In the genomic region with DNA sequence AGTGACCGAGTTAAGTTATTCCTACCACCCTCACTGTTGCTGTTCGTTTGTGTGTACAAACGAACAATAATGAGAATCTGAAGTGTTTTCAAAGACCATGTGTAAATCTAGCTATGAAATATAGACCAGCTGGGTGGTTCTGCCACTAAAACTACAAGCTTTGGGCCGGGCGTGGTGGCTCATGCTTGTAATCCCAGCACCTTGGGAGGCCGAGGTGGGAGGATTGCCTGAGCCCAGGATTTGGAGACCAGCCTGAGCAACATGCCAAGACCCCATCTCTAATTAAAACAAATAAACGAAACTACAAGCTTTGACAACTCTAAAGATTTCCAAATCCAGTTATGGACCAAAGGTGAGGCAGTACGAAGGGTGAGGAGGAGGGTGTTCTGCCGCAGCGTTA, we compare ENCODE assay signal across 9 cellular contexts. TPM values are rescaled to one million over a fixed set of nuclear protein-coding genes. Genes with fewer than 3 reads are reported as not detected.
A peak's percentile ranks its signal among the peaks of the same experiment; 100 is the strongest.
DNase-seq lines count a peak whose midpoint lies in the region; ATAC-seq and TF ChIP-seq lines count a peak whose summit lies in the region.
"Had no signal": no experiment of that assay in that cellular context is flagged by ENCODE, and none has a peak within 500 bp of the region (broad histone marks: within the 10 kb centered on the region; RNA-seq: fewer than 3 reads in every experiment).

No MANE protein-coding gene starts in this region.

- H3K4me3 ChIP-seq in BLaER1 treated with 17β-estradiol and CSF1 and Interleukin-3, amounts not matched to agents 10 nM and 100 nM, result peak overlapping the region; percentile 77 to 97 (median 92)
- H3K4me3 ChIP-seq in LNCaP clone FGC (ENCODE audit: low read depth, low read length) (peak overlapping the region; percentile 99), duodenal mucosa (ENCODE audit: low read depth in 1 of 2, low read length in 2 of 2) (peak overlapping the region; percentile 80 to 94), neural progenitor cell (peak overlapping the region; percentile 98)

- no peaks in the 10 kb centered on the region for H3K27me3 Mint-ChIP-seq in neural progenitor cell (ENCODE audit: insufficient read depth, low read depth)
- no peaks in the 10 kb centered on the region for H3K27me3 Mint-ChIP-seq in nephron progenitor cell (ENCODE audit: low read depth, poor library complexity)

- no peaks in the 10 kb centered on the region for H3K27me3 ChIP-seq in BLaER1 treated with 17β-estradiol and CSF1 and Interleukin-3, amounts not matched to agents 10 nM and 100 nM
- H3K27me3 ChIP-seq in duodenal mucosa (ENCODE audit: control insufficient read depth in 1 of 2, insufficient read depth in 2 of 2, low read length in 2 of 2), result no peaks in the 10 kb centered on the region
- no peaks in the 10 kb centered on the region for H3K27me3 ChIP-seq in neural progenitor cell

- no peak for TF ChIP-seq CTCF in LNCaP clone FGC (IDR thresholded peaks at IDR 0.05; ENCODE audit: control insufficient read depth, extremely low read depth, insufficient read depth)
- no peak for TF ChIP-seq CTCF in neural progenitor cell (IDR thresholded peaks at IDR 0.05)
- no peak for TF ChIP-seq CTCF in nephron progenitor cell (IDR thresholded peaks at IDR 0.05)

- H3K4me2 ChIP-seq in BLaER1 treated with 17β-estradiol and CSF1 and Interleukin-3, amounts not matched to agents 10 nM and 100 nM, result peak overlapping the region; percentile 83 to 99 (median 92)
- peak overlapping the region; percentile 72 for H3K4me2 ChIP-seq in neural progenitor cell

- peak overlapping the region; percentile 86 to 94 (median 91); a peak in 20 of 22 replicates for H3K9ac ChIP-seq in BLaER1 treated with 17β-estradiol and CSF1 and Interleukin-3, amounts not matched to agents 10 nM and 100 nM
- peak overlapping the region in 1 of 2 donors; percentile 97 for H3K9ac ChIP-seq in duodenal mucosa (ENCODE audit: low read depth in 1 of 2, low read length in 2 of 2)
- peak overlapping the region; percentile 78 for H3K9ac ChIP-seq in neural progenitor cell

- H3K9me3 ChIP-seq in BLaER1 treated with 17β-estradiol and CSF1 and Interleukin-3, amounts not matched to agents 10 nM and 100 nM (replicated peaks in 1 of 11), result no peaks in the 10 kb centered on the region
- no peaks in the 10 kb centered on the region for H3K9me3 ChIP-seq in duodenal mucosa (ENCODE audit: control insufficient read depth in 1 of 2, low read length in 2 of 2)
- H3K9me3 ChIP-seq in neural progenitor cell (ENCODE audit: low read depth), result no peaks in the 10 kb centered on the region

- H3K27ac ChIP-seq in BLaER1 treated with 17β-estradiol and CSF1 and Interleukin-3, amounts not matched to agents 10 nM and 100 nM, result peak overlapping the region in 9 of 11 experiments; percentile 81 to 91 (median 88); a peak in 12 of 22 replicates
- H3K27ac ChIP-seq in duodenal mucosa (ENCODE audit: low read depth, low read length) (no peak overlapping the region), neural progenitor cell (no peak overlapping the region)

- H3K36me3 ChIP-seq in BLaER1 treated with 17β-estradiol and CSF1 and Interleukin-3, amounts not matched to agents 10 nM and 100 nM, result peaks cover 47 to 62% (median 52%) of the 10 kb centered on the region in 11 experiments
- H3K36me3 ChIP-seq in duodenal mucosa (ENCODE audit: control insufficient read depth in 1 of 2, insufficient read depth in 2 of 2, low read length in 2 of 2), result peaks cover 17 to 37% of the 10 kb centered on the region in 2 donors
- H3K36me3 ChIP-seq in neural progenitor cell, result peaks cover 6% of the 10 kb centered on the region

- H4K20me1 ChIP-seq in BLaER1 treated with 17β-estradiol and CSF1 and Interleukin-3, amounts not matched to agents 10 nM and 100 nM, result peaks cover 0 to 35% (median 6%) of the 10 kb centered on the region in 11 experiments; a peak in 15 of 22 replicates
- no peaks in the 10 kb centered on the region for H4K20me1 ChIP-seq in neural progenitor cell (ENCODE audit: low read depth)

- peaks cover 14% of the 10 kb centered on the region for H3F3A ChIP-seq in neural progenitor cell (ENCODE audit: low read depth)

- no peak overlapping the region for H2AFZ ChIP-seq in neural progenitor cell (replicated peaks)

- no peak for ATAC-seq in GM21529 (IDR thresholded peaks at IDR 0.05; ENCODE audit: unreplicated experiment)
- ATAC-seq in GM18520 (IDR thresholded peaks at IDR 0.05; ENCODE audit: unreplicated experiment), result no peak

- H3K27ac Mint-ChIP-seq in neural progenitor cell (no peak overlapping the region), nephron progenitor cell (no peak overlapping the region)

- H3K4me1 ChIP-seq in BLaER1 treated with 17β-estradiol and CSF1 and Interleukin-3, amounts not matched to agents 10 nM and 100 nM, result peaks cover 22 to 40% (median 36%) of the 10 kb centered on the region in 10 experiments
- H3K4me1 ChIP-seq in duodenal mucosa (ENCODE audit: control insufficient read depth in 1 of 2, insufficient read depth in 2 of 2, low read length in 2 of 2) (peaks cover 18 to 22% of the 10 kb centered on the region in 2 donors), neural progenitor cell (peaks cover 15% of the 10 kb centered on the region)

- H3K79me2 ChIP-seq in neural progenitor cell (ENCODE audit: low read depth), result peaks cover 58% of the 10 kb centered on the region

- DNase-seq in LNCaP clone FGC (ENCODE audit: low read depth) (no peak), neural progenitor cell (ENCODE audit: low spot score) (no peak), nephron progenitor cell (no peak), NCI-H774 (lab: John Stamatoyannopoulos, UW) (no peak)
- DNase-seq: NCI-H2227 treated with DMSO at 0.1 percent for 48 hours had no signal

- H3K36me3 Mint-ChIP-seq in neural progenitor cell (peaks cover 7% of the 10 kb centered on the region), nephron progenitor cell (ENCODE audit: low read depth) (peaks cover 37% of the 10 kb centered on the region)

- H3K9me3 Mint-ChIP-seq in neural progenitor cell (no peaks in the 10 kb centered on the region), nephron progenitor cell (no peaks in the 10 kb centered on the region)

- H3K4me3 Mint-ChIP-seq in neural progenitor cell, result no peak overlapping the region
- no peak overlapping the region for H3K4me3 Mint-ChIP-seq in nephron progenitor cell

- H3K4me1 Mint-ChIP-seq in neural progenitor cell (peaks cover 19% of the 10 kb centered on the region), nephron progenitor cell (peaks cover 19% of the 10 kb centered on the region)

RNA-seq across cellular contexts. Expression of a gene that starts 1.0 kb away (rescaled TPM):
- total RNA-seq in neural progenitor cell (ENCODE audit: low replicate concordance), result 22.7 and 27.3 TPM in 2 replicates

RNA-seq across cellular contexts. Expression of a gene that starts 1.2 kb away (rescaled TPM):
- total RNA-seq in neural progenitor cell (ENCODE audit: low replicate concordance), result 72.9 and 75.8 TPM in 2 replicates

RNA-seq across cellular contexts. Expression of a gene that starts 32.7 kb away (rescaled TPM):
- not detected in 2 replicates for total RNA-seq in neural progenitor cell (ENCODE audit: low replicate concordance)

RNA-seq across cellular contexts. Expression of a gene that starts 55.3 kb away (rescaled TPM):
- total RNA-seq in neural progenitor cell (ENCODE audit: low replicate concordance), result 1.1 TPM in 1 of 2 replicates, not detected in the other

Comparison
In these comparisons a context has a peak if more than half of its experiments do, and no peak if none do; other contexts are left out.
1. H3K27ac ChIP-seq: peak in BLaER1 treated with 17β-estradiol and CSF1 and Interleukin-3, amounts not matched to agents 10 nM and 100 nM (9 of 11); none in duodenal mucosa (single experiment) and neural progenitor cell (single experiment).
2. Peak in every context shown above with its lines, with median percentiles within 50 percentile points of each other: H3K4me3 ChIP-seq.